1 cellular context compared by ENCODE assay signal in genomic region chr22:39520054-39520873, GRCh38.
TF ChIP-seq lines count a peak whose summit lies in the region.

A gene with protein sequence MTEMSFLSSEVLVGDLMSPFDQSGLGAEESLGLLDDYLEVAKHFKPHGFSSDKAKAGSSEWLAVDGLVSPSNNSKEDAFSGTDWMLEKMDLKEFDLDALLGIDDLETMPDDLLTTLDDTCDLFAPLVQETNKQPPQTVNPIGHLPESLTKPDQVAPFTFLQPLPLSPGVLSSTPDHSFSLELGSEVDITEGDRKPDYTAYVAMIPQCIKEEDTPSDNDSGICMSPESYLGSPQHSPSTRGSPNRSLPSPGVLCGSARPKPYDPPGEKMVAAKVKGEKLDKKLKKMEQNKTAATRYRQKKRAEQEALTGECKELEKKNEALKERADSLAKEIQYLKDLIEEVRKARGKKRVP (plus strand): TSS chr22:39520562. CDS start chr22:39521446, 884 bp downstream.

TF ChIP-seq in HepG2, 621 proteins besides CTCF, POLR2A, EP300 and RAD21 (continued from another document and continues in another):
- TF ChIP-seq, protein P1, sequence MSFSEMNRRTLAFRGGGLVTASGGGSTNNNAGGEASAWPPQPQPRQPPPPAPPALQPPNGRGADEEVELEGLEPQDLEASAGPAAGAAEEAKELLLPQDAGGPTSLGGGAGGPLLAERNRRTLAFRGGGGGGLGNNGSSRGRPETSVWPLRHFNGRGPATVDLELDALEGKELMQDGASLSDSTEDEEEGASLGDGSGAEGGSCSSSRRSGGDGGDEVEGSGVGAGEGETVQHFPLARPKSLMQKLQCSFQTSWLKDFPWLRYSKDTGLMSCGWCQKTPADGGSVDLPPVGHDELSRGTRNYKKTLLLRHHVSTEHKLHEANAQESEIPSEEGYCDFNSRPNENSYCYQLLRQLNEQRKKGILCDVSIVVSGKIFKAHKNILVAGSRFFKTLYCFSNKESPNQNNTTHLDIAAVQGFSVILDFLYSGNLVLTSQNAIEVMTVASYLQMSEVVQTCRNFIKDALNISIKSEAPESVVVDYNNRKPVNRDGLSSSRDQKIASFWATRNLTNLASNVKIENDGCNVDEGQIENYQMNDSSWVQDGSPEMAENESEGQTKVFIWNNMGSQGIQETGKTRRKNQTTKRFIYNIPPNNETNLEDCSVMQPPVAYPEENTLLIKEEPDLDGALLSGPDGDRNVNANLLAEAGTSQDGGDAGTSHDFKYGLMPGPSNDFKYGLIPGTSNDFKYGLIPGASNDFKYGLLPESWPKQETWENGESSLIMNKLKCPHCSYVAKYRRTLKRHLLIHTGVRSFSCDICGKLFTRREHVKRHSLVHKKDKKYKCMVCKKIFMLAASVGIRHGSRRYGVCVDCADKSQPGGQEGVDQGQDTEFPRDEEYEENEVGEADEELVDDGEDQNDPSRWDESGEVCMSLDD (CRISPR knock-in tag; IDR thresholded peaks at IDR 0.05; ENCODE audit: borderline replicate concordance) = 0 out of 2 replicates have a peak, but pooled peaks have one; percentile 57
- TF ChIP-seq ZNF773 (CRISPR knock-in tag; IDR thresholded peaks at IDR 0.05; ENCODE audit: borderline replicate concordance) (peak; percentile 66; the same call in 1 of the 2 replicates), PAF1 (CRISPR knock-in tag; IDR thresholded peaks at IDR 0.05) (peak; percentile 87; the same call in 1 of the 2 replicates), ZNF775 (CRISPR knock-in tag; IDR thresholded peaks at IDR 0.05; ENCODE audit: borderline replicate concordance) (0 out of 2 replicates have a peak, but pooled peaks have one; percentile 52), SMAD9 (CRISPR knock-in tag; IDR thresholded peaks at IDR 0.05) (peak; percentile 40; the same call in 1 of the 2 replicates), ZNF343 (CRISPR knock-in tag; IDR thresholded peaks at IDR 0.05) (0 out of 2 replicates have a peak, but pooled peaks have one; percentile 26), ELF3 (CRISPR knock-in tag; IDR thresholded peaks at IDR 0.05) (peak; percentile 35), SNRNP70 (IDR thresholded peaks at IDR 0.05; ENCODE audit: low read depth, low read length) (no peak), ZBTB33 (CRISPR knock-in tag; IDR thresholded peaks at IDR 0.05) (peak; percentile 31; the same call in 1 of the 2 replicates), PAWR (CRISPR knock-in tag; IDR thresholded peaks at IDR 0.05; ENCODE audit: borderline replicate concordance) (peak; percentile 57; the same call in 1 of the 2 replicates), YEATS4 (CRISPR knock-in tag; IDR thresholded peaks at IDR 0.05; ENCODE audit: borderline replicate concordance) (peak; percentile 85), ETV5 (CRISPR knock-in tag; IDR thresholded peaks at IDR 0.05; ENCODE audit: borderline replicate concordance) (peak; percentile 82), ZNF615 (CRISPR knock-in tag; IDR thresholded peaks at IDR 0.05; ENCODE audit: borderline replicate concordance) (no peak), CREB1 (IDR thresholded peaks at IDR 0.05) (peak; percentile 82), CREB1 (CRISPR knock-in tag; IDR thresholded peaks at IDR 0.05) (peak; percentile 85), HNRNPH1 (optimal IDR thresholded peaks at IDR 0.05; ENCODE audit: low read depth, low read length) (peak; percentile 75), MEF2D (CRISPR knock-in tag; IDR thresholded peaks at IDR 0.05) (no peak; the same call in none of the 2 replicates), FOXO1 (CRISPR knock-in tag; IDR thresholded peaks at IDR 0.05) (peak; percentile 59; the same call in 1 of the 2 replicates), NFRKB (IDR thresholded peaks at IDR 0.05) (peak; percentile 99), ZNF678 (CRISPR knock-in tag; IDR thresholded peaks at IDR 0.05) (no peak), ZNF674 (CRISPR knock-in tag; IDR thresholded peaks at IDR 0.05; ENCODE audit: low read depth) (no peak; the same call in 1 of the 2 replicates), CBX2 (IDR thresholded peaks at IDR 0.05; ENCODE audit: low read depth, low read length) (no peak), CBX2 (CRISPR knock-in tag; IDR thresholded peaks at IDR 0.05; ENCODE audit: low read depth) (no peak), ZNF281 (CRISPR knock-in tag; IDR thresholded peaks at IDR 0.05; ENCODE audit: borderline replicate concordance) (peak; percentile 51; the same call in 1 of the 2 replicates), ASH2L (IDR thresholded peaks at IDR 0.05; ENCODE audit: insufficient read length, low read depth, low read length) (peak; percentile 71), KDM2A (CRISPR knock-in tag; IDR thresholded peaks at IDR 0.05; ENCODE audit: borderline replicate concordance, low read depth) (peak; percentile 38; the same call in 1 of the 2 replicates), SP4 (CRISPR knock-in tag; IDR thresholded peaks at IDR 0.05) (no peak), AKAP8 (CRISPR knock-in tag; IDR thresholded peaks at IDR 0.05) (no peak), ZBTB7A (CRISPR knock-in tag; IDR thresholded peaks at IDR 0.05) (no peak), ZNF329 (CRISPR knock-in tag; IDR thresholded peaks at IDR 0.05; ENCODE audit: low read depth) (0 out of 2 replicates have a peak, but pooled peaks have one; percentile 45), ZNF335 (CRISPR knock-in tag; IDR thresholded peaks at IDR 0.05) (no peak), ZNF496 (CRISPR knock-in tag; IDR thresholded peaks at IDR 0.05; ENCODE audit: insufficient replicate concordance) (no peak), ELF4 (CRISPR knock-in tag; IDR thresholded peaks at IDR 0.05; ENCODE audit: borderline replicate concordance) (peak; percentile 66; the same call in 1 of the 2 replicates), NCOA1 (CRISPR knock-in tag; IDR thresholded peaks at IDR 0.05) (no peak), ELF1 (CRISPR knock-in tag; IDR thresholded peaks at IDR 0.05) (peak; percentile 88), ZSCAN12 (CRISPR knock-in tag; IDR thresholded peaks at IDR 0.05) (peak; percentile 89; the same call in 1 of the 2 replicates), ZEB1 (IDR thresholded peaks at IDR 0.05; ENCODE audit: insufficient replicate concordance, low read depth) (peak; percentile 74), ZNF510 (CRISPR knock-in tag; IDR thresholded peaks at IDR 0.05; ENCODE audit: low read depth) (peak; percentile 90; the same call in 1 of the 2 replicates), HMG20B (CRISPR knock-in tag; conservative IDR thresholded peaks at IDR 0.05) (peak; percentile 50), ZNF333 (CRISPR knock-in tag; IDR thresholded peaks at IDR 0.05; ENCODE audit: borderline replicate concordance) (no peak), ZNF331 (CRISPR knock-in tag; IDR thresholded peaks at IDR 0.05) (peak; percentile 66)
- TF ChIP-seq, protein P2, sequence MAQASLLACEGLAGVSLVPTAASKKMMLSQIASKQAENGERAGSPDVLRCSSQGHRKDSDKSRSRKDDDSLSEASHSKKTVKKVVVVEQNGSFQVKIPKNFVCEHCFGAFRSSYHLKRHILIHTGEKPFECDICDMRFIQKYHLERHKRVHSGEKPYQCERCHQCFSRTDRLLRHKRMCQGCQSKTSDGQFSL (CRISPR knock-in tag; IDR thresholded peaks at IDR 0.05) = no peak
- TF ChIP-seq, protein P3, sequence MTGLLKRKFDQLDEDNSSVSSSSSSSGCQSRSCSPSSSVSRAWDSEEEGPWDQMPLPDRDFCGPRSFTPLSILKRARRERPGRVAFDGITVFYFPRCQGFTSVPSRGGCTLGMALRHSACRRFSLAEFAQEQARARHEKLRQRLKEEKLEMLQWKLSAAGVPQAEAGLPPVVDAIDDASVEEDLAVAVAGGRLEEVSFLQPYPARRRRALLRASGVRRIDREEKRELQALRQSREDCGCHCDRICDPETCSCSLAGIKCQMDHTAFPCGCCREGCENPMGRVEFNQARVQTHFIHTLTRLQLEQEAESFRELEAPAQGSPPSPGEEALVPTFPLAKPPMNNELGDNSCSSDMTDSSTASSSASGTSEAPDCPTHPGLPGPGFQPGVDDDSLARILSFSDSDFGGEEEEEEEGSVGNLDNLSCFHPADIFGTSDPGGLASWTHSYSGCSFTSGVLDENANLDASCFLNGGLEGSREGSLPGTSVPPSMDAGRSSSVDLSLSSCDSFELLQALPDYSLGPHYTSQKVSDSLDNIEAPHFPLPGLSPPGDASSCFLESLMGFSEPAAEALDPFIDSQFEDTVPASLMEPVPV (CRISPR knock-in tag; IDR thresholded peaks at IDR 0.05) = peak; percentile 64
- TF ChIP-seq, protein P4, sequence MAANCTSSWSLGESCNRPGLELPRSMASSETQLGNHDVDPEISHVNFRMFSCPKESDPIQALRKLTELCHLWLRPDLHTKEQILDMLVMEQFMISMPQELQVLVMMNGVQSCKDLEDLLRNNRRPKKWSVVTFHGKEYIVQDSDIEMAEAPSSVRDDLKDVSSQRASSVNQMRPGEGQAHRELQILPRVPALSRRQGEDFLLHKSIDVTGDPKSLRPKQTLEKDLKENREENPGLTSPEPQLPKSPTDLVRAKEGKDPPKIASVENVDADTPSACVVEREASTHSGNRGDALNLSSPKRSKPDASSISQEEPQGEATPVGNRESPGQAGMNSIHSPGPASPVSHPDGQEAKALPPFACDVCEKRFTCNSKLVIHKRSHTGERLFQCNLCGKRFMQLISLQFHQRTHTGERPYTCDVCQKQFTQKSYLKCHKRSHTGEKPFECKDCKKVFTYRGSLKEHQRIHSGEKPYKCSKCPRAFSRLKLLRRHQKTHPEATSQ (CRISPR knock-in tag; IDR thresholded peaks at IDR 0.05; ENCODE audit: borderline replicate concordance) = no peak
- TF ChIP-seq, protein P5, sequence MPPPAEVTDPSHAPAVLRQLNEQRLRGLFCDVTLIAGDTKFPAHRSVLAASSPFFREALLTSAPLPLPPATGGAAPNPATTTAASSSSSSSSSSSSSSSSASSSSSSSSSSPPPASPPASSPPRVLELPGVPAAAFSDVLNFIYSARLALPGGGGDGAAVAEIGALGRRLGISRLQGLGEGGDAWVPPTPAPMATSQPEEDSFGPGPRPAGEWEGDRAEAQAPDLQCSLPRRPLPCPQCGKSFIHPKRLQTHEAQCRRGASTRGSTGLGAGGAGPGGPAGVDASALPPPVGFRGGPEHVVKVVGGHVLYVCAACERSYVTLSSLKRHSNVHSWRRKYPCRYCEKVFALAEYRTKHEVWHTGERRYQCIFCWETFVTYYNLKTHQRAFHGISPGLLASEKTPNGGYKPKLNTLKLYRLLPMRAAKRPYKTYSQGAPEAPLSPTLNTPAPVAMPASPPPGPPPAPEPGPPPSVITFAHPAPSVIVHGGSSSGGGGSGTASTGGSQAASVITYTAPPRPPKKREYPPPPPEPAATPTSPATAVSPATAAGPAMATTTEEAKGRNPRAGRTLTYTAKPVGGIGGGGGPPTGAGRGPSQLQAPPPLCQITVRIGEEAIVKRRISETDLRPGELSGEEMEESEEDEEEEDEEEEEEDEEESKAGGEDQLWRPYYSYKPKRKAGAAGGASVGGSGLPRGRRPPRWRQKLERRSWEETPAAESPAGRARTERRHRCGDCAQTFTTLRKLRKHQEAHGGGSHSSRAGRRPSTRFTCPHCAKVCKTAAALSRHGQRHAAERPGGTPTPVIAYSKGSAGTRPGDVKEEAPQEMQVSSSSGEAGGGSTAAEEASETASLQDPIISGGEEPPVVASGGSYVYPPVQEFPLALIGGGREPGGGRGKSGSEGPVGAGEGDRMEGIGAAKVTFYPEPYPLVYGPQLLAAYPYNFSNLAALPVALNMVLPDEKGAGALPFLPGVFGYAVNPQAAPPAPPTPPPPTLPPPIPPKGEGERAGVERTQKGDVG (CRISPR knock-in tag; IDR thresholded peaks at IDR 0.05; ENCODE audit: borderline replicate concordance) = peak; percentile 54; the same call in 1 of the 2 replicates
